Comparison of ENCODE assay signal across 25 cellular contexts in genomic region chr12:83216230-83216629, GRCh38.
"Had no signal": no experiment of that assay in that cellular context is flagged by ENCODE, and none has a peak within 500 bp of the region (broad histone marks: within the 10 kb centered on the region; RNA-seq: fewer than 3 reads in every experiment).

No MANE protein-coding gene starts in this region.

- H3K27me3 ChIP-seq: Peyer's patch, SJCRH30 had no signal

- H3K36me3 ChIP-seq: Peyer's patch, SJCRH30 had no signal

- DNase-seq: IMR-90; Kasumi-1; MV-4-11; NCI-H1048; NCI-H1105; NCI-H1417; NCI-H146; NCI-H1694 treated with DMSO at 0.1 percent for 48 hours; NCI-H1930; NCI-H2081; NCI-H2107; NCI-H2227 treated with DMSO at 0.1 percent for 48 hours; NCI-H524; NCI-H69; NCI-H774; NK-92 treated with Interleukin-12 subunit alpha and Interleukin-12 subunit beta, amount 100 ng/mL, for 24 hours; PC-9; Peyer's patch; SHP77 treated with DMSO at 0.1 percent for 48 hours; SJCRH30; T-helper 1 cell had no signal

- H3K27ac ChIP-seq: KMS-11, PC-9, Peyer's patch, SJCRH30 had no signal

- FAIRE-seq: HepG2 had no signal

- H3K4me3 ChIP-seq: PC-9, Peyer's patch, SJCRH30 had no signal

- H3K9ac ChIP-seq: KMS-11 had no signal

- H3K4me1 ChIP-seq: Peyer's patch, SJCRH30 had no signal

- ATAC-seq: HepG2, Right ventricle myocardium inferior, SK-N-SH treated with all-trans-retinoic acid at 6 μM for 48 hours had no signal

- H2AFZ ChIP-seq: PC-9 had no signal

- H3K4me2 ChIP-seq: KMS-11, PC-9 had no signal

- H3K9me3 ChIP-seq: Peyer's patch, SJCRH30 had no signal
